In the genomic region with DNA sequence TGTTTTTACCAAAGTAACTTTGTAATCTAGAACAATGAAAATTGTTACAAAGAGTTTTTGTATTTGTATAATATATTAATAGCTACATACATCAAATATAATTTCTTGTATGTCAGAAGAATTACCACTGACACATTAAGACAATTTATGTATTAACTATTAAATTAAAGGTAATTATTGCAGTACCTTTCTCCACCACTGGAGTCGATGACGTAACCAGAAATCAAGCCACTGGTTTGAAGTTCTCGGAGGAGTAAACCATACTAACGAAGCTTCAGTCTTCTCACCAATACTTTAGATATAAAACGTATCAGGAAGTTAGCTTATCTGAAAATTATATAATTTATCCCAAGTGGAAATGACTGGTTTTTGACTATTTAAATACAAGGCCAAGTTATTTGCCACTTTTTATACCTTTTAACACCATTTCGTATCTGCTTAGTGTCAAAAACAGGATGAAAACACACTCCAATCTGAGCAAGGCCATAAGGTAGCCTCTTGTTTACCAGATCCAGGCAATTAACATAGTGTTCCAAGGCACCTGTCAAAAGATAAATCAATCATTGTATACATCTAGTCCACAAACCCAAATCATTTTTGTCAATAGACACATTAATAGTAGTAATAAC, we compare ENCODE assay signal across 9 cellular contexts. TPM values are rescaled to one million over a fixed set of nuclear protein-coding genes. Genes with fewer than 3 reads are reported as not detected.
DNase-seq lines count a peak whose midpoint lies in the region; ATAC-seq, FAIRE-seq and TF ChIP-seq lines count a peak whose summit lies in the region.
"Had no signal": no experiment of that assay in that cellular context is flagged by ENCODE, and none has a peak within 500 bp of the region (broad histone marks: within the 10 kb centered on the region; RNA-seq: fewer than 3 reads in every experiment).

No MANE protein-coding gene starts in this region.

- H3K4me3 ChIP-seq in NB4 (ENCODE audit: low read depth, low read length), result no peak overlapping the region
- H3K4me3 ChIP-seq in bronchial epithelial cell (ENCODE audit: low read depth, low read length), result no peak overlapping the region
- H3K4me3 ChIP-seq in osteoblast (ENCODE audit: insufficient read depth, low read length), result no peak overlapping the region

- ATAC-seq in HG03354 (IDR thresholded peaks at IDR 0.05; ENCODE audit: poor library complexity, severe bottlenecking, unreplicated experiment), result no peak
- no peak for ATAC-seq in HG03457 (IDR thresholded peaks at IDR 0.05; ENCODE audit: unreplicated experiment)

- no peak overlapping the region for H3K4me2 ChIP-seq in osteoblast (ENCODE audit: insufficient read depth, low read length)

- H3K27ac ChIP-seq in osteoblast (ENCODE audit: low read depth, low read length), result no peak overlapping the region

- TF ChIP-seq CTCF in NB4 (IDR thresholded peaks at IDR 0.05; ENCODE audit: low read depth, low read length), result peak; percentile 33
- TF ChIP-seq CTCF in bronchial epithelial cell (IDR thresholded peaks at IDR 0.05; ENCODE audit: insufficient read depth, low read length, severe bottlenecking), result peak; percentile 18
- peak; percentile 48 for TF ChIP-seq CTCF in osteoblast (IDR thresholded peaks at IDR 0.05; ENCODE audit: extremely low read depth, low read depth, low read length)

- H3K27me3 ChIP-seq in bronchial epithelial cell (ENCODE audit: control insufficient read depth, insufficient read depth, low read length), result no peaks in the 10 kb centered on the region
- no peaks in the 10 kb centered on the region for H3K27me3 ChIP-seq in osteoblast (ENCODE audit: insufficient read depth, low read length)

- peaks cover 4% of the 10 kb centered on the region for H3K36me3 ChIP-seq in bronchial epithelial cell (ENCODE audit: control insufficient read depth, insufficient read depth, low read length)
- H3K36me3 ChIP-seq in osteoblast (ENCODE audit: insufficient read depth, low read length), result peaks cover 29% of the 10 kb centered on the region

- FAIRE-seq in bronchial epithelial cell (lab: Jason Lieb, UNC), result no peak
- FAIRE-seq: A204.1 had no signal

- H3K4me1 ChIP-seq in osteoblast (ENCODE audit: insufficient read depth, low read length), result peaks cover 22% of the 10 kb centered on the region

- TF ChIP-seq POLR2A in NB4 (IDR thresholded peaks at IDR 0.05; ENCODE audit: extremely low read depth, insufficient read length), result no peak

- DNase-seq in DMS 273 (lab: John Stamatoyannopoulos, UW; ENCODE audit: unreplicated experiment) (peak; percentile 52), DMS 273 treated with DMSO at 0.1 percent for 48 hours (lab: John Stamatoyannopoulos, UW) (no peak), NB4 (ENCODE audit: low read depth) (peak; percentile 55), bronchial epithelial cell (ENCODE audit: low read depth) (peak; percentile 38), osteoblast (ENCODE audit: insufficient read length, low spot score, missing footprints) (no peak), NCI-H2029 treated with DMSO at 0.1 percent for 48 hours (lab: John Stamatoyannopoulos, UW) (no peak)

- H3K9me3 ChIP-seq in osteoblast (ENCODE audit: low read depth, low read length), result no peaks in the 10 kb centered on the region

- no peak overlapping the region for H2AFZ ChIP-seq in osteoblast (ENCODE audit: low read length)

- H3K79me2 ChIP-seq in osteoblast (ENCODE audit: insufficient read depth, low read length), result peaks cover 29% of the 10 kb centered on the region

- peaks cover under 1% of the 10 kb centered on the region for H4K20me1 ChIP-seq in osteoblast (ENCODE audit: insufficient read depth, low read length)

RNA-seq across cellular contexts. Expression of a gene that starts 4.3 kb away (rescaled TPM):
- total RNA-seq in bronchial epithelial cell (9.2 and 10.8 TPM in 2 replicates), osteoblast (7.2 and 7.7 TPM in 2 replicates)

RNA-seq across cellular contexts. Expression of a gene that starts 13.5 kb away (rescaled TPM):
- total RNA-seq in bronchial epithelial cell (340 and 485 TPM in 2 replicates), osteoblast (291 and 309 TPM in 2 replicates)

RNA-seq across cellular contexts. Expression of a gene that starts 14.2 kb away (rescaled TPM):
- 21.1 and 23.7 TPM in 2 replicates for total RNA-seq in bronchial epithelial cell
- total RNA-seq in osteoblast, result 47.4 and 48.9 TPM in 2 replicates

RNA-seq across cellular contexts. Expression of a gene that starts 43.7 kb away (rescaled TPM):
- total RNA-seq in bronchial epithelial cell, result 0.79 TPM in 1 of 2 replicates, not detected in the other
- 12.3 and 27.7 TPM in 2 replicates for total RNA-seq in osteoblast

Comparison
In these comparisons a context has a peak if more than half of its experiments do, and no peak if none do; other contexts are left out.
1. DNase-seq: peak in DMS 273 (single experiment), NB4 (single experiment) and bronchial epithelial cell (single experiment); none in DMS 273 treated with DMSO at 0.1 percent for 48 hours (single experiment), osteoblast (single experiment) and NCI-H2029 treated with DMSO at 0.1 percent for 48 hours (single experiment).
2. Peak in every context shown above with its lines, with median percentiles within 50 percentile points of each other: CTCF ChIP-seq.